ENCODE assay signal across 13 cellular contexts in genomic region chr6:26743941-26744699, GRCh38.
DNase-seq lines count a peak whose midpoint lies in the region; ATAC-seq and TF ChIP-seq lines count a peak whose summit lies in the region.
"Had no signal": no experiment of that assay in that cellular context is flagged by ENCODE, and none has a peak within 500 bp of the region (broad histone marks: within the 10 kb centered on the region; RNA-seq: fewer than 3 reads in every experiment).

No MANE protein-coding gene starts in this region.

- H3K4me3 ChIP-seq in HUES64 (ENCODE audit: low read length), result peak overlapping the region; percentile 66
- peak overlapping the region; percentile 56 for H3K4me3 ChIP-seq in epithelial cell of proximal tubule (ENCODE audit: low read depth, low read length)
- H3K4me3 ChIP-seq in neural cell (ENCODE audit: low read length), result peak overlapping the region; percentile 60
- no peak overlapping the region for H3K4me3 ChIP-seq in tibial artery
- no peak overlapping the region for H3K4me3 ChIP-seq in left lung

- H3F3A ChIP-seq in neural cell (ENCODE audit: insufficient read depth, low read length, poor library complexity, severe bottlenecking), result no peaks in the 10 kb centered on the region

- no peaks in the 10 kb centered on the region for H3K9me3 ChIP-seq in HUES64 (ENCODE audit: insufficient read depth, low read depth, low read length)
- H3K9me3 ChIP-seq in neural cell (ENCODE audit: low read length), result no peaks in the 10 kb centered on the region
- no peaks in the 10 kb centered on the region for H3K9me3 ChIP-seq in tibial artery
- peaks cover 0 to 22% of the 10 kb centered on the region in 2 donors for H3K9me3 ChIP-seq in left lung

- TF ChIP-seq EP300 in neural cell (conservative IDR thresholded peaks at IDR 0.05; ENCODE audit: poor library complexity, severe bottlenecking), result no peak

- H3K4me1 ChIP-seq in HUES64 (ENCODE audit: insufficient read depth, low read length) (no peaks in the 10 kb centered on the region), tibial artery (no peaks in the 10 kb centered on the region), left lung (no peaks in the 10 kb centered on the region)

- intact Hi-C loops in tibial artery (cut with DNase I; ENCODE audit: low total_unique reads), result no loop called here
- intact Hi-C loops in left lung (cut with DNase I), result no loop called here

- H3K27me3 ChIP-seq in HUES64 (ENCODE audit: insufficient read depth, low read length) (peaks cover 43% of the 10 kb centered on the region), neural cell (ENCODE audit: insufficient read depth, low read depth, low read length) (peaks cover 48% of the 10 kb centered on the region), tibial artery (peaks cover 0 to 34% of the 10 kb centered on the region in 2 donors), left lung (peaks cover 39 to 66% of the 10 kb centered on the region in 2 donors)

- H4K20me1 ChIP-seq in neural cell (ENCODE audit: insufficient read depth), result no peaks in the 10 kb centered on the region

- TF ChIP-seq RAD21 in neural cell (conservative IDR thresholded peaks at IDR 0.05), result no peak

- 2% methylated on average over 27 of the region's 27 CpGs for WGBS in HUES64

- H3K9me2 ChIP-seq in neural cell (ENCODE audit: insufficient read depth, low read length), result no peaks in the 10 kb centered on the region

- H3K9ac ChIP-seq in HUES64 (ENCODE audit: low read depth, low read length) (peak overlapping the region; percentile 27; the same call in 1 of the 2 replicates), neural cell (ENCODE audit: low read length) (peak overlapping the region; percentile 16)

- H3K36me3 ChIP-seq in HUES64 (ENCODE audit: insufficient read depth, low read length), result no peaks in the 10 kb centered on the region
- no peaks in the 10 kb centered on the region for H3K36me3 ChIP-seq in neural cell (ENCODE audit: insufficient read depth, low read length)
- H3K36me3 ChIP-seq in tibial artery, result no peaks in the 10 kb centered on the region
- H3K36me3 ChIP-seq in left lung, result no peaks in the 10 kb centered on the region

- TF ChIP-seq CTCF in epithelial cell of proximal tubule (conservative IDR thresholded peaks at IDR 0.05; ENCODE audit: low read depth, low read length) (no peak), neural cell (IDR thresholded peaks at IDR 0.05; ENCODE audit: poor library complexity, severe bottlenecking) (no peak), tibial artery (IDR thresholded peaks at IDR 0.05) (no peak), left lung (IDR thresholded peaks at IDR 0.05) (no peak)

- H3K79me2 ChIP-seq in neural cell (replicated peaks; ENCODE audit: insufficient read depth, low read length), result no peaks in the 10 kb centered on the region

- H3K27ac ChIP-seq in HUES64 (ENCODE audit: low read depth, low read length) (no peak overlapping the region), neural cell (ENCODE audit: low read length) (no peak overlapping the region), tibial artery (no peak overlapping the region), left lung (no peak overlapping the region)

- DNase-seq in EL, result peak; percentile 13
- no peak for DNase-seq in epithelial cell of proximal tubule (ENCODE audit: low read depth)
- DNase-seq in activated gamma-delta T cell (lab: John Stamatoyannopoulos, UW), result no peak
- DNase-seq in tibial artery, result no peak
- no peak for DNase-seq in left lung
- DNase-seq: activated T-cell treated with anti-CD3 and anti-CD28 coated beads for 4 hours; GF-D8; Kasumi-1; NCI-H510A; stimulated activated CD4-positive, alpha-beta T cell treated with anti-CD3 and anti-CD28 coated beads, Interleukin-1b, Interleukin-23, amount 100 ng/mL, for 48 hours had no signal

- H3K4me2 ChIP-seq in neural cell (ENCODE audit: low read length), result no peak overlapping the region

- no peak for ATAC-seq in GM18519 (IDR thresholded peaks at IDR 0.05; ENCODE audit: low FRiP score, unreplicated experiment)
- ATAC-seq in left lung, result no peak

- no peak overlapping the region for H2AFZ ChIP-seq in neural cell (ENCODE audit: low read depth, low read length)

TF ChIP-seq in neural cell, 6 proteins besides CTCF, POLR2A, EP300 and RAD21:
- TF ChIP-seq MXI1 (conservative IDR thresholded peaks at IDR 0.05; ENCODE audit: poor library complexity, severe bottlenecking) (no peak), SMC3 (conservative IDR thresholded peaks at IDR 0.05; ENCODE audit: poor library complexity) (no peak), EZH2 (IDR thresholded peaks at IDR 0.05; ENCODE audit: borderline replicate concordance, insufficient read depth, low read length, poor library complexity, severe bottlenecking) (no peak), TAF1 (IDR thresholded peaks at IDR 0.05; ENCODE audit: low read depth) (no peak), REST (IDR thresholded peaks at IDR 0.05; ENCODE audit: borderline replicate concordance) (no peak), POLR2AphosphoS5 (IDR thresholded peaks at IDR 0.05) (no peak)
TF ChIP-seq in neural cell: peak in this region for 0.

Comparison
In these comparisons a context has a peak if more than half of its experiments do, and no peak if none do; other contexts are left out.
1. H3K4me3 ChIP-seq: peak in HUES64 (single experiment), epithelial cell of proximal tubule (single experiment) and neural cell (single experiment); none in tibial artery (0 of 2) and left lung (0 of 2).